In the genomic region with DNA sequence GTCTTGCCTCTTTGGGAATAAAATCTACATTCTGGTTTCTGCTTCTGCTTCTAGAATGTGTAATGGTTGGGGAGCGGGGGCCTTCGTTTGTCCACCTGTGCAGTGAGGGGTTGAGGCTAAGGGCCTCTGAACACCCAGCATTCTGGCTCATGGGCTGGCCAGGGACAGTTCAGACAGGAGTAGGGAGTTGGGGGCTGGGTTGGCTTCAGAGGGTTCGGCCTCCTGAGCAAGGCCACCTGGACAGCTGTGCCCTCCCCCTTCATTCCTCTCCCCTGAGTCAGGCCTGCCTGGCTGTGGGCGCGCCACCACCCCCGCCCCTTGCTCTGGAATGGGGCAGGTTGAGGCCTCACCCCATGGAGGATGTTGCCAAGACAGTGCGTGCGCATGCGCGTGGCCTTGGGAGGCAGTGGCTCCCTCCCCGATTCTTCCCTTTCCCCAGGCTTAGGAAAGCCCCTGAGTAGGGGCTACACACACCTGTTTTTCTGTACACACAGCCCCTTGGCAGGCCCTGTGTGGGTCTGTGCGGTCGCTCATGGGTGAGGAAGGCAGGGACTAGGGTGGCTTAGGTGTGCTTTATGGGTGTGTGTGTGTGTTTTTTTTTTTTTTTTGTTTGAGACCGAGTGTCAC, we compare ENCODE assay signal across 1 cellular context.
A peak's percentile ranks its signal among the peaks of the same experiment; 100 is the strongest.
TF ChIP-seq lines count a peak whose summit lies in the region.

No MANE protein-coding gene starts in this region.

TF ChIP-seq in A549, 52 proteins besides CTCF, POLR2A, EP300 and RAD21 (continued from another document):
- TF ChIP-seq ESRRA (IDR thresholded peaks at IDR 0.05; ENCODE audit: borderline replicate concordance, low read length) (0 out of 2 replicates have a peak, but pooled peaks have one; percentile 26), SMC3 (IDR thresholded peaks at IDR 0.05) (peak; percentile 19; the same call in 1 of the 3 replicates), MYC (IDR thresholded peaks at IDR 0.05; ENCODE audit: borderline replicate concordance, low read length) (peak; percentile 29; the same call in 1 of the 2 replicates), GATA3 (IDR thresholded peaks at IDR 0.05; ENCODE audit: borderline replicate concordance) (peak; percentile 79; the same call in 1 of the 2 replicates), JUN (IDR thresholded peaks at IDR 0.05) (peak in 1 of 2 experiments; percentile 64; a peak in 2 of 5 replicates), ZC3H11A (IDR thresholded peaks at IDR 0.05) (0 out of 2 replicates have a peak, but pooled peaks have one; percentile 0), ZNF302 (CRISPR knock-in tag; IDR thresholded peaks at IDR 0.05) (no peak), FOSL2 (IDR thresholded peaks at IDR 0.05) (peak; percentile 69), FOSL2 (CRISPR knock-in tag; IDR thresholded peaks at IDR 0.05) (peak; percentile 93), CHD2 (IDR thresholded peaks at IDR 0.05; ENCODE audit: low read length, partially characterized antibody) (peak; percentile 60), RFX5 (IDR thresholded peaks at IDR 0.05) (no peak)
- TF ChIP-seq, protein P1, sequence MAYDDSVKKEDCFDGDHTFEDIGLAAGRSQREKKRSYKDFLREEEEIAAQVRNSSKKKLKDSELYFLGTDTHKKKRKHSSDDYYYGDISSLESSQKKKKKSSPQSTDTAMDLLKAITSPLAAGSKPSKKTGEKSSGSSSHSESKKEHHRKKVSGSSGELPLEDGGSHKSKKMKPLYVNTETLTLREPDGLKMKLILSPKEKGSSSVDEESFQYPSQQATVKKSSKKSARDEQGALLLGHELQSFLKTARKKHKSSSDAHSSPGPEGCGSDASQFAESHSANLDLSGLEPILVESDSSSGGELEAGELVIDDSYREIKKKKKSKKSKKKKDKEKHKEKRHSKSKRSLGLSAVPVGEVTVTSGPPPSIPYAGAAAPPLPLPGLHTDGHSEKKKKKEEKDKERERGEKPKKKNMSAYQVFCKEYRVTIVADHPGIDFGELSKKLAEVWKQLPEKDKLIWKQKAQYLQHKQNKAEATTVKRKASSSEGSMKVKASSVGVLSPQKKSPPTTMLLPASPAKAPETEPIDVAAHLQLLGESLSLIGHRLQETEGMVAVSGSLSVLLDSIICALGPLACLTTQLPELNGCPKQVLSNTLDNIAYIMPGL (CRISPR knock-in tag; IDR thresholded peaks at IDR 0.05; ENCODE audit: borderline replicate concordance) = no peak
TF ChIP-seq in A549: peak in this region for 11.
